In genomic region chr18:3604260-3604625, GRCh38 we compare ENCODE assay signal across 8 cellular contexts.
DNase-seq lines count a peak whose midpoint lies in the region; ATAC-seq and TF ChIP-seq lines count a peak whose summit lies in the region.

No MANE protein-coding gene starts in this region.

- no peaks in the 10 kb centered on the region for H3K9me3 ChIP-seq in T-helper 17 cell (ENCODE audit: control insufficient read depth, low read length, poor library complexity, severe bottlenecking)
- no peaks in the 10 kb centered on the region for H3K9me3 ChIP-seq in lung (ENCODE audit: control insufficient read depth in 2 of 2, insufficient read depth in 1 of 2, low read length in 1 of 2)

- H3K27me3 Mint-ChIP-seq in T-helper 17 cell = no peaks in the 10 kb centered on the region

- H3K36me3 Mint-ChIP-seq in T-helper 17 cell (ENCODE audit: low read depth) = no peaks in the 10 kb centered on the region

- H3K4me1 Mint-ChIP-seq in T-helper 17 cell = peaks cover 10% of the 10 kb centered on the region

- H3K4me3 ChIP-seq in lung = no peak overlapping the region

- 16 to 17% methylated on average over 5 of the region's 5 CpGs for WGBS in lung, 2 donors

- H3K4me3 Mint-ChIP-seq in T-helper 17 cell = no peak overlapping the region

- no peaks in the 10 kb centered on the region for H3K36me3 ChIP-seq in lung (ENCODE audit: control insufficient read depth in 2 of 2, insufficient read depth in 2 of 2, low read length in 2 of 2)

- peaks cover 4 to 16% of the 10 kb centered on the region in 2 donors for H3K4me1 ChIP-seq in lung (ENCODE audit: control insufficient read depth in 2 of 2, insufficient read depth in 2 of 2, low read length in 2 of 2)

- ATAC-seq in GM18868 (IDR thresholded peaks at IDR 0.05; ENCODE audit: unreplicated experiment) = peak; percentile 26
- peak; percentile 14 for ATAC-seq in HG02884 (IDR thresholded peaks at IDR 0.05; ENCODE audit: unreplicated experiment)
- ATAC-seq in T-helper 17 cell = peak; percentile 20
- peak; percentile 3 for ATAC-seq in lung (ENCODE audit: insufficient read depth, low FRiP score)

- TF ChIP-seq CTCF in lung (IDR thresholded peaks at IDR 0.05; ENCODE audit: control extremely low read depth, extremely low read depth) = no peak

- H3K27ac ChIP-seq in lung (ENCODE audit: low read depth in 1 of 2, low read length in 1 of 2) = peak overlapping the region; percentile 93 to 99

- H3K27me3 ChIP-seq in lung (ENCODE audit: control insufficient read depth, insufficient read depth) = no peaks in the 10 kb centered on the region

- H3K27ac Mint-ChIP-seq in T-helper 17 cell = no peak overlapping the region

- DNase-seq in T-helper 17 cell = no peak
- DNase-seq in lung (ENCODE audit: low spot score) = no peak
- DNase-seq in NCI-H69 (lab: John Stamatoyannopoulos, UW) = no peak
- no peak for DNase-seq in SKM-1 treated with dmso at 0.1 percent for 144 hours (lab: John Stamatoyannopoulos, UW; ENCODE audit: unreplicated experiment)
- no peak for DNase-seq in activated CD4-positive, alpha-beta T cell treated with anti-CD3 and anti-CD28 coated beads for 1 hour
- DNase-seq in Kasumi-1 (lab: John Stamatoyannopoulos, UW) = no peak
